ENCODE assay signal across 8 cellular contexts in genomic region chr4:17578482-17578891, GRCh38. TPM values are rescaled to one million over a fixed set of nuclear protein-coding genes. Genes with fewer than 3 reads are reported as not detected.
DNase-seq lines count a peak whose midpoint lies in the region; ATAC-seq and TF ChIP-seq lines count a peak whose summit lies in the region.

No MANE protein-coding gene starts in this region.

- no peak overlapping the region for H3K18ac ChIP-seq in H9 (ENCODE audit: insufficient read length, low read depth, low read length)

- DNase-seq in H9 (no peak), MM.1S (peak; percentile 74), MCF 10A (ENCODE audit: unreplicated experiment) (no peak), NCI-H2196 (lab: John Stamatoyannopoulos, UW; ENCODE audit: unreplicated experiment) (no peak), NCI-H2029 (lab: John Stamatoyannopoulos, UW) (no peak), ecto neural progenitor cell (ENCODE audit: low spot score) (no peak)

- H3K9ac ChIP-seq in H9 (ENCODE audit: extremely low read depth, insufficient read length, low read length), result no peak overlapping the region
- H3K9ac ChIP-seq in MM.1S (ENCODE audit: low read length), result peak overlapping the region; percentile 97
- peak overlapping the region; percentile 90 to 91 for H3K9ac ChIP-seq in mucosa of rectum (ENCODE audit: low read depth in 1 of 2, low read length in 2 of 2)

- H2BK12ac ChIP-seq in H9 (ENCODE audit: insufficient read length, low read depth, low read length), result no peak overlapping the region

- peak overlapping the region; percentile 82 to 90 for H3K4me3 Mint-ChIP-seq in H9
- H3K4me3 Mint-ChIP-seq in MCF 10A (ENCODE audit: unreplicated experiment), result peak overlapping the region; percentile 91

- no peaks in the 10 kb centered on the region; a peak in 1 of 5 replicates for H3K9me3 Mint-ChIP-seq in H9
- H3K9me3 Mint-ChIP-seq in MCF 10A (ENCODE audit: unreplicated experiment), result no peaks in the 10 kb centered on the region

- no peak overlapping the region for H3K27ac Mint-ChIP-seq in H9
- H3K27ac Mint-ChIP-seq in MCF 10A (ENCODE audit: low read depth, unreplicated experiment), result peak overlapping the region; percentile 94

- H4K20me1 ChIP-seq in H9 (ENCODE audit: control insufficient read depth, insufficient read depth, insufficient read length) (no peaks in the 10 kb centered on the region), MM.1S (ENCODE audit: insufficient read depth, low read length) (no peaks in the 10 kb centered on the region)

- no peak overlapping the region for H3K14ac ChIP-seq in H9 (ENCODE audit: insufficient read depth, low read length)

- peaks cover 9% of the 10 kb centered on the region for H3K23me2 ChIP-seq in H9 (ENCODE audit: insufficient read length, low read depth, low read length, poor library complexity, severe bottlenecking)

- no peak overlapping the region for H4K91ac ChIP-seq in H9 (ENCODE audit: insufficient read length, low read depth, low read length)

- BruUV-seq in MCF 10A (replicated peaks; lab: Mats Ljungman, UMichigan), result no TSS peak

- H2AFZ ChIP-seq in H9 (ENCODE audit: low read length), result no peak overlapping the region
- H2AFZ ChIP-seq in MM.1S (ENCODE audit: low read length), result peak overlapping the region; percentile 50; the same call in 1 of the 2 replicates

- H2BK15ac ChIP-seq in H9 (ENCODE audit: low read depth, low read length), result no peak overlapping the region

- H3K36me3 Mint-ChIP-seq in H9 (ENCODE audit: insufficient read depth in 1 of 3, low read depth in 3 of 3) (peaks cover 13 to 39% (median 24%) of the 10 kb centered on the region in 3 experiments; a peak in 6 of 7 replicates), MCF 10A (ENCODE audit: insufficient read depth, unreplicated experiment) (peaks cover 30% of the 10 kb centered on the region)

- no peak overlapping the region for H3K23ac ChIP-seq in H9 (ENCODE audit: insufficient read length, low read depth, low read length)

- no peaks in the 10 kb centered on the region for H3K79me1 ChIP-seq in H9 (ENCODE audit: insufficient read depth, low read depth, low read length, poor library complexity, severe bottlenecking)

- H3K4me3 ChIP-seq in MM.1S (ENCODE audit: low read length) (peak overlapping the region; percentile 93), mucosa of rectum (ENCODE audit: low read length in 2 of 2) (peak overlapping the region; percentile 84 to 94)

- H3K27me3 ChIP-seq in H9 (ENCODE audit: insufficient read depth, low read length), result no peaks in the 10 kb centered on the region; the same call in 1 of the 2 replicates
- no peaks in the 10 kb centered on the region for H3K27me3 ChIP-seq in MM.1S (replicated peaks; ENCODE audit: insufficient read depth, low read length)
- no peaks in the 10 kb centered on the region for H3K27me3 ChIP-seq in mucosa of rectum (ENCODE audit: control insufficient read depth in 2 of 2, insufficient read depth in 2 of 2, low read length in 2 of 2)

- no peak overlapping the region for H4K8ac ChIP-seq in H9 (replicated peaks; ENCODE audit: insufficient read length, low read depth, low read length)

- no peaks in the 10 kb centered on the region for H3K9me3 ChIP-seq in H9 (ENCODE audit: control insufficient read depth, low read depth, low read length)
- H3K9me3 ChIP-seq in MM.1S (replicated peaks; ENCODE audit: insufficient read depth, low read length), result no peaks in the 10 kb centered on the region
- H3K9me3 ChIP-seq in mucosa of rectum (ENCODE audit: control insufficient read depth in 2 of 2, low read length in 2 of 2), result no peaks in the 10 kb centered on the region

- H3K4me2 ChIP-seq in H9 (ENCODE audit: insufficient read depth, insufficient read length, low read length) (peak overlapping the region; percentile 96), MM.1S (ENCODE audit: low read depth, low read length) (peak overlapping the region; percentile 76)

- no peak overlapping the region for H2BK120ac ChIP-seq in H9 (ENCODE audit: low read depth, low read length, poor library complexity, severe bottlenecking)

- H3K27ac ChIP-seq in H9 (ENCODE audit: insufficient read length, low read depth, low read length) (no peak overlapping the region), MM.1S (ENCODE audit: low read length) (peak overlapping the region; percentile 96), mucosa of rectum (ENCODE audit: low read depth in 2 of 2, low read length in 2 of 2) (peak overlapping the region; percentile 97)

- H3K4me1 Mint-ChIP-seq in H9 (peaks cover 19 to 20% of the 10 kb centered on the region in 2 experiments), MCF 10A (ENCODE audit: insufficient read depth, unreplicated experiment) (peaks cover 12% of the 10 kb centered on the region)

- peaks cover 6% of the 10 kb centered on the region; the same call in 1 of the 2 replicates for H3K27me3 Mint-ChIP-seq in H9 (ENCODE audit: low read depth)
- H3K27me3 Mint-ChIP-seq in MCF 10A (ENCODE audit: insufficient read depth, unreplicated experiment), result no peaks in the 10 kb centered on the region

- H2AK5ac ChIP-seq in H9 (ENCODE audit: insufficient read length, low read length), result no peak overlapping the region

- no peak overlapping the region for H4K5ac ChIP-seq in H9 (ENCODE audit: insufficient read length, low read depth, low read length)

- peak; percentile 45 for ATAC-seq in GM18502 (IDR thresholded peaks at IDR 0.05; ENCODE audit: poor library complexity, unreplicated experiment)

- H3K56ac ChIP-seq in H9 (ENCODE audit: insufficient read length, low read depth, low read length), result no peak overlapping the region

- H2BK20ac ChIP-seq in H9 (ENCODE audit: low read depth, low read length, poor library complexity, severe bottlenecking), result no peak overlapping the region

- H3F3A ChIP-seq in MM.1S (ENCODE audit: insufficient read depth, low read length), result peaks cover 34% of the 10 kb centered on the region

- no peak overlapping the region for H3T11ph ChIP-seq in H9 (ENCODE audit: low read length)

- no peaks in the 10 kb centered on the region for H3K79me2 ChIP-seq in H9 (ENCODE audit: insufficient read depth, low read length)
- H3K79me2 ChIP-seq in MM.1S (ENCODE audit: low read length), result peaks cover 52% of the 10 kb centered on the region

- no peak for TF ChIP-seq CTCF in H9 (conservative IDR thresholded peaks at IDR 0.05)
- no peak for TF ChIP-seq CTCF in MM.1S (IDR thresholded peaks at IDR 0.05; ENCODE audit: low read length)
- TF ChIP-seq CTCF in MCF 10A (IDR thresholded peaks at IDR 0.05; ENCODE audit: unreplicated experiment), result no peak

- H3K4me1 ChIP-seq in H9 (ENCODE audit: insufficient read depth, low read length) (no peaks in the 10 kb centered on the region; the same call in 1 of the 2 replicates), MM.1S (ENCODE audit: low read length) (peaks cover 23% of the 10 kb centered on the region), mucosa of rectum (ENCODE audit: control insufficient read depth in 2 of 2, insufficient read depth in 2 of 2, low read length in 2 of 2) (peaks cover 18 to 19% of the 10 kb centered on the region in 2 donors)

- POLR2A ChIA-PET in MCF 10A (lab: Yijun Ruan, JAX), result interaction anchor here (0.9 to 4.1 kb wide), 10 partner anchors 10 to 260 kb away, joined by 3 to 33 read pairs (median 4); partner anchors contain the start of genes CLRN2, DCAF16, MED28 and NCAPG

- H3K9me2 ChIP-seq in MM.1S (replicated peaks; ENCODE audit: insufficient read depth, low read length), result no peaks in the 10 kb centered on the region

- intact Hi-C loops in MCF 10A (cut with micrococcal nuclease), result loop anchor here (5.0 kb wide), 1 partner anchor 34 kb away; the partner anchor contains the start of gene MED28

- H3K36me3 ChIP-seq in MM.1S (replicated peaks; ENCODE audit: insufficient read depth, low read length) (peaks cover 15% of the 10 kb centered on the region; the same call in 1 of the 2 replicates), mucosa of rectum (ENCODE audit: control insufficient read depth in 2 of 2, insufficient read depth in 2 of 2, low read length in 2 of 2) (peaks cover 13 to 18% of the 10 kb centered on the region in 2 donors)

- CTCF ChIA-PET in MCF 10A (lab: Yijun Ruan, JAX), result interaction anchor here (0.5 to 1.7 kb wide), 7 partner anchors 30 to 238 kb away, joined by 3 to 8 read pairs (median 3); partner anchors contain the start of gene MED28

- no peak overlapping the region for H2BK5ac ChIP-seq in H9 (ENCODE audit: insufficient read length, low read length)

- WGBS in H9 (ENCODE audit: extremely low coverage, insufficient read length, low lambda C conversion rate), result no CpG with 5 or more reads among the region's 6 CpGs

- H3K4ac ChIP-seq in H9 (ENCODE audit: low read depth, low read length), result no peak overlapping the region

RNA-seq across cellular contexts. Expression of gene LAP3, which starts 1.5 kb away (rescaled TPM):
- total RNA-seq in H9 (2021), result 48.1 and 53.2 TPM in 2 replicates
- 31.0 and 45.0 TPM in 2 replicates for total RNA-seq in MCF 10A (2022)

RNA-seq across cellular contexts. Expression of gene MED28, which starts 36.0 kb away (rescaled TPM):
- total RNA-seq in H9 (2021) (90.4 and 93.3 TPM in 2 replicates), MCF 10A (2022) (31.8 and 32.1 TPM in 2 replicates)
